In genomic region chr20:61502433-61502832, GRCh38 we compare ENCODE assay signal across 17 cellular contexts.
DNase-seq lines count a peak whose midpoint lies in the region; ATAC-seq lines count a peak whose summit lies in the region.
"Had no signal": no experiment of that assay in that cellular context is flagged by ENCODE, and none has a peak within 500 bp of the region (broad histone marks: within the 10 kb centered on the region; RNA-seq: fewer than 3 reads in every experiment).

No MANE protein-coding gene starts in this region.

- ATAC-seq in GM21529 (IDR thresholded peaks at IDR 0.05; ENCODE audit: unreplicated experiment): no peak
- ATAC-seq: HCT116, Right ventricle myocardium inferior, SK-N-SH treated with all-trans-retinoic acid at 6 μM for 48 hours had no signal

- DNase-seq in AG08395 (ENCODE audit: low spot score): peak; percentile 9
- peak; percentile 29 for DNase-seq in HCEC 1CT
- DNase-seq in NCI-H226: peak; percentile 59
- peak; percentile 40 for DNase-seq in hepatic stellate cell (ENCODE audit: low spot score)
- DNase-seq in NCI-H1694 (lab: John Stamatoyannopoulos, UW): no peak
- DNase-seq in islet precursor cell: no peak
- DNase-seq in SHP77 (lab: John Stamatoyannopoulos, UW): no peak
- DNase-seq: CD4-positive, alpha-beta T cell; KG1; NCI-H2029; NCI-H2171 treated with DMSO at 0.1 percent for 48 hours; NCI-H510A; NCI-H82 had no signal

Comparison
In these comparisons a context has a peak if more than half of its experiments do, and no peak if none do; other contexts are left out.
1. DNase-seq: peak in AG08395 (single experiment), HCEC 1CT (single experiment), NCI-H226 (single experiment) and hepatic stellate cell (single experiment); none in NCI-H1694 (single experiment), islet precursor cell (single experiment) and SHP77 (0 of 2).